In the genomic region with DNA sequence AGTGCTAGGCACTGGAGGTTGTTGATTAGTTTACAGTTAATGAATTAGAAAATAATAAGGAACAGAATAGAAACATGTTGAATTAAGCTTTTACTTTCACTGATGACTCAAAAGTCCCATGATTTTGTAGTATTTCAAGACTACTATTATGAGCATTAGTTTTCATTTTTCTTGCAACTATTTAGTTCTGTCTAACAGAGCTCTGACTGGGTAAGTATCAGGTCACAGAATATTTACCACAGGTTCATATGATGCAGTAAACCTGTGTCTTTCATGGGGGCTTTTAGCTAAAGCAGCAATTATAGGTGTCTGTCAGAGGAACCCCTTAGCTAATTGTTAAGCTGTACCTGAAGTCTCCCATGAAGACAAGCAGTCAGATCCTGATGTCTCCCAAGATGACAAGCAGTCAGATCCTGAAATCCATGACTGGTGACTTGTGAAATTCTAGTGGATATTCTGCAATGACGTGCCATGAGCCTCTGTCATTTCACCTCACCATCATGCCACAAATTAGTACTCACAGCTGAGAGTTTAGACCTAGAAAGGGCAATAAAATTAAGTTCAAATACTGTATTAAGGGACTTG, we compare ENCODE assay signal across 2 cellular contexts.
TF ChIP-seq lines count a peak whose summit lies in the region.

No MANE protein-coding gene starts in this region.

TF ChIP-seq in H1, 55 proteins besides CTCF, POLR2A, EP300 and RAD21:
- TF ChIP-seq YY1 (IDR thresholded peaks at IDR 0.05; ENCODE audit: low read depth, low read length) (no peak), FOSL1 (IDR thresholded peaks at IDR 0.05; ENCODE audit: insufficient read depth, low read depth, low read length) (no peak), CHD1 (IDR thresholded peaks at IDR 0.05; ENCODE audit: low read depth, low read length) (no peak), PHF8 (conservative IDR thresholded peaks at IDR 0.05; ENCODE audit: low read depth, low read length) (no peak), RFX5 (IDR thresholded peaks at IDR 0.05; ENCODE audit: borderline replicate concordance, low read depth, low read length) (no peak), TAF7 (optimal IDR thresholded peaks at IDR 0.05; ENCODE audit: borderline replicate concordance, low read depth, low read length) (no peak), TAF1 (IDR thresholded peaks at IDR 0.05; ENCODE audit: low read depth, low read length) (no peak), TEAD4 (IDR thresholded peaks at IDR 0.05; ENCODE audit: low read depth, low read length) (no peak), BCL11A (IDR thresholded peaks at IDR 0.05; ENCODE audit: low read depth in 2 of 2, low read length in 2 of 2) (no peak), NANOG (IDR thresholded peaks at IDR 0.05; ENCODE audit: insufficient read depth, low read depth, low read length, poor library complexity, severe bottlenecking) (no peak), SAP30 (IDR thresholded peaks at IDR 0.05; ENCODE audit: insufficient read depth, insufficient replicate concordance, low read length) (no peak)
- TF ChIP-seq, protein P1, sequence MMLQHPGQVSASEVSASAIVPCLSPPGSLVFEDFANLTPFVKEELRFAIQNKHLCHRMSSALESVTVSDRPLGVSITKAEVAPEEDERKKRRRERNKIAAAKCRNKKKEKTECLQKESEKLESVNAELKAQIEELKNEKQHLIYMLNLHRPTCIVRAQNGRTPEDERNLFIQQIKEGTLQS (IDR thresholded peaks at IDR 0.05; ENCODE audit: insufficient read depth, low read depth, low read length): no peak
- TF ChIP-seq, protein P2, sequence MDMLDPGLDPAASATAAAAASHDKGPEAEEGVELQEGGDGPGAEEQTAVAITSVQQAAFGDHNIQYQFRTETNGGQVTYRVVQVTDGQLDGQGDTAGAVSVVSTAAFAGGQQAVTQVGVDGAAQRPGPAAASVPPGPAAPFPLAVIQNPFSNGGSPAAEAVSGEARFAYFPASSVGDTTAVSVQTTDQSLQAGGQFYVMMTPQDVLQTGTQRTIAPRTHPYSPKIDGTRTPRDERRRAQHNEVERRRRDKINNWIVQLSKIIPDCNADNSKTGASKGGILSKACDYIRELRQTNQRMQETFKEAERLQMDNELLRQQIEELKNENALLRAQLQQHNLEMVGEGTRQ (IDR thresholded peaks at IDR 0.05; ENCODE audit: low read length): no peak
TF ChIP-seq in H1: peak in this region for 0.

TF ChIP-seq in neural cell, 6 proteins besides CTCF, POLR2A, EP300 and RAD21:
- TF ChIP-seq SMC3 (conservative IDR thresholded peaks at IDR 0.05; ENCODE audit: poor library complexity) (no peak), POLR2AphosphoS5 (IDR thresholded peaks at IDR 0.05) (peak; percentile 73)
